ENCODE assay signal across 20 cellular contexts in the genomic region with DNA sequence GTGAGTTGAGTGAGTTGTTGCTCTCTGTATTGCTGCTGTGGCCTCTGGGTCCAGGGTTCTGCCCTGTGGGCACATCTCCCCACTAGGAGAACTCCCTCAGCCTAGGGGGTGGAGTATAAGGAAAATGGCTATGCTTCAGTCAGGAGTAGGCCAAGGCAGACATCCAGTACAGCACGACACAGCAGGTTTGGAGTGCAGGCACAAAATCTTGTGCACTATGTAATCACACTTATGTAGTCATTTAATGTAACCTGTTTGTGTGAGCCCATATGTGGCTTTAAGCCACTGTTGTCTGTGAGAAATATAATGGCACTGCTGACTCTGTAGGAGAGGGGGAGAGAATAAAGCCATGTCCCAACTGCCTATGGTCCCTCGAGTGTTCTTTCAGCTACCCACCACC.
DNase-seq lines count a peak whose midpoint lies in the region; ATAC-seq and TF ChIP-seq lines count a peak whose summit lies in the region.
"Had no signal": no experiment of that assay in that cellular context is flagged by ENCODE, and none has a peak within 500 bp of the region (broad histone marks: within the 10 kb centered on the region; RNA-seq: fewer than 3 reads in every experiment).

No MANE protein-coding gene starts in this region.

- H3K4me1 ChIP-seq in right lobe of liver, result no peaks in the 10 kb centered on the region
- H3K4me1 ChIP-seq: BE2C had no signal

- H3K9me3 ChIP-seq in right lobe of liver, result no peaks in the 10 kb centered on the region
- H3K9me3 ChIP-seq: BE2C had no signal

- H3K9me3 Mint-ChIP-seq in activated naive CD8-positive, alpha-beta T cell treated with anti-CD3 and anti-CD28 coated beads for 36 hours, result peaks cover 15% of the 10 kb centered on the region
- peaks cover 17% of the 10 kb centered on the region for H3K9me3 Mint-ChIP-seq in activated naive CD8-positive, alpha-beta T cell treated with anti-CD3 and anti-CD28 coated beads, Interleukin-2, amount 50 U/mL, for 24 hours
- H3K9me3 Mint-ChIP-seq in activated CD8-positive, alpha-beta T cell treated with anti-CD3 and anti-CD28 coated beads, Interleukin-2, amount 10 ng/mL, durations not matched to agents 7 days and 5 days (ENCODE audit: insufficient read depth), result peaks cover 16% of the 10 kb centered on the region
- peaks cover 8 to 11% of the 10 kb centered on the region in 2 donors for H3K9me3 Mint-ChIP-seq in stimulated activated naive B cell treated with anti-CD40 and anti-IgM and Interleukin-4, amounts not matched to agents 10 μg/mL and 1 μg/mL and 100 μg/mL, for 72 hours

- peaks cover 13% of the 10 kb centered on the region for H3K36me3 Mint-ChIP-seq in activated naive CD8-positive, alpha-beta T cell treated with anti-CD3 and anti-CD28 coated beads for 36 hours
- H3K36me3 Mint-ChIP-seq in activated naive CD8-positive, alpha-beta T cell treated with anti-CD3 and anti-CD28 coated beads, Interleukin-2, amount 50 U/mL, for 24 hours (ENCODE audit: low read depth), result peaks cover 4% of the 10 kb centered on the region
- peaks cover 19% of the 10 kb centered on the region for H3K36me3 Mint-ChIP-seq in activated CD8-positive, alpha-beta T cell treated with anti-CD3 and anti-CD28 coated beads, Interleukin-2, amount 10 ng/mL, durations not matched to agents 7 days and 5 days (ENCODE audit: low read depth)
- peaks cover 5 to 8% of the 10 kb centered on the region in 2 donors for H3K36me3 Mint-ChIP-seq in stimulated activated naive B cell treated with anti-CD40 and anti-IgM and Interleukin-4, amounts not matched to agents 10 μg/mL and 1 μg/mL and 100 μg/mL, for 72 hours

- no peaks in the 10 kb centered on the region for H3K36me3 ChIP-seq in right lobe of liver
- H3K36me3 ChIP-seq: BE2C had no signal

- TF ChIP-seq CTCF in right lobe of liver (IDR thresholded peaks at IDR 0.05), result no peak

- H3K27me3 Mint-ChIP-seq in activated naive CD8-positive, alpha-beta T cell treated with anti-CD3 and anti-CD28 coated beads for 36 hours, result no peaks in the 10 kb centered on the region
- no peaks in the 10 kb centered on the region for H3K27me3 Mint-ChIP-seq in activated naive CD8-positive, alpha-beta T cell treated with anti-CD3 and anti-CD28 coated beads, Interleukin-2, amount 50 U/mL, for 24 hours
- H3K27me3 Mint-ChIP-seq in activated CD8-positive, alpha-beta T cell treated with anti-CD3 and anti-CD28 coated beads, Interleukin-2, amount 10 ng/mL, durations not matched to agents 7 days and 5 days (ENCODE audit: low read depth), result no peaks in the 10 kb centered on the region
- H3K27me3 Mint-ChIP-seq in stimulated activated naive B cell treated with anti-CD40 and anti-IgM and Interleukin-4, amounts not matched to agents 10 μg/mL and 1 μg/mL and 100 μg/mL, for 72 hours, result no peaks in the 10 kb centered on the region
- H3K27me3 Mint-ChIP-seq: CD4-positive, CD25-positive, alpha-beta regulatory T cell had no signal

- H3K4me3 ChIP-seq in right lobe of liver, result no peak overlapping the region
- H3K4me3 ChIP-seq: PC-9 had no signal

- intact Hi-C loops in right lobe of liver (cut with DNase I), result no loop called here

- DNase-seq in NCI-H748 (lab: John Stamatoyannopoulos, UW; ENCODE audit: unreplicated experiment) (peak; percentile 1), NCI-H748 treated with DMSO at 0.1 percent for 48 hours (lab: John Stamatoyannopoulos, UW) (no peak), right lobe of liver (no peak)
- no peak for DNase-seq in activated naive CD8-positive, alpha-beta T cell treated with anti-CD3 and anti-CD28 coated beads for 36 hours
- DNase-seq in activated naive CD8-positive, alpha-beta T cell treated with anti-CD3 and anti-CD28 coated beads, Interleukin-2, amount 50 U/mL, for 24 hours, result no peak
- no peak for DNase-seq in activated CD8-positive, alpha-beta T cell treated with anti-CD3 and anti-CD28 coated beads, Interleukin-2, amount 10 ng/mL, durations not matched to agents 7 days and 5 days
- no peak for DNase-seq in stimulated activated naive B cell treated with anti-CD40 and anti-IgM and Interleukin-4, amounts not matched to agents 10 μg/mL and 1 μg/mL and 100 μg/mL, for 72 hours
- DNase-seq: 8988T, BE2C, Caco-2, DMS153, GOT3, NCI-H1694 treated with DMSO at 0.1 percent for 48 hours, NCI-H2107, NCI-H510A, PC-9, SIG-M5 had no signal

- POLR2A ChIA-PET in activated CD8-positive, alpha-beta T cell treated with anti-CD3 and anti-CD28 coated beads, Interleukin-2, amount 10 ng/mL, durations not matched to agents 7 days and 5 days (lab: Charles Lee), result no interaction called here

- H3K4me1 Mint-ChIP-seq in activated naive CD8-positive, alpha-beta T cell treated with anti-CD3 and anti-CD28 coated beads for 36 hours, result peaks cover 43% of the 10 kb centered on the region
- H3K4me1 Mint-ChIP-seq in activated naive CD8-positive, alpha-beta T cell treated with anti-CD3 and anti-CD28 coated beads, Interleukin-2, amount 50 U/mL, for 24 hours, result peaks cover 46% of the 10 kb centered on the region
- H3K4me1 Mint-ChIP-seq in activated CD8-positive, alpha-beta T cell treated with anti-CD3 and anti-CD28 coated beads, Interleukin-2, amount 10 ng/mL, durations not matched to agents 7 days and 5 days (ENCODE audit: low read depth), result peaks cover 21% of the 10 kb centered on the region
- H3K4me1 Mint-ChIP-seq in stimulated activated naive B cell treated with anti-CD40 and anti-IgM and Interleukin-4, amounts not matched to agents 10 μg/mL and 1 μg/mL and 100 μg/mL, for 72 hours, result peaks cover 16 to 22% of the 10 kb centered on the region in 2 donors

- H3K27ac Mint-ChIP-seq in activated naive CD8-positive, alpha-beta T cell treated with anti-CD3 and anti-CD28 coated beads for 36 hours, result peak overlapping the region; percentile 13
- no peak overlapping the region for H3K27ac Mint-ChIP-seq in activated naive CD8-positive, alpha-beta T cell treated with anti-CD3 and anti-CD28 coated beads, Interleukin-2, amount 50 U/mL, for 24 hours
- peak overlapping the region; percentile 47 for H3K27ac Mint-ChIP-seq in activated CD8-positive, alpha-beta T cell treated with anti-CD3 and anti-CD28 coated beads, Interleukin-2, amount 10 ng/mL, durations not matched to agents 7 days and 5 days
- peak overlapping the region; percentile 22 for H3K27ac Mint-ChIP-seq in stimulated activated naive B cell treated with anti-CD40 and anti-IgM and Interleukin-4, amounts not matched to agents 10 μg/mL and 1 μg/mL and 100 μg/mL, for 72 hours

- no peak overlapping the region for H3K4me3 Mint-ChIP-seq in activated naive CD8-positive, alpha-beta T cell treated with anti-CD3 and anti-CD28 coated beads for 36 hours
- H3K4me3 Mint-ChIP-seq in activated naive CD8-positive, alpha-beta T cell treated with anti-CD3 and anti-CD28 coated beads, Interleukin-2, amount 50 U/mL, for 24 hours, result no peak overlapping the region
- no peak overlapping the region for H3K4me3 Mint-ChIP-seq in activated CD8-positive, alpha-beta T cell treated with anti-CD3 and anti-CD28 coated beads, Interleukin-2, amount 10 ng/mL, durations not matched to agents 7 days and 5 days
- H3K4me3 Mint-ChIP-seq in stimulated activated naive B cell treated with anti-CD40 and anti-IgM and Interleukin-4, amounts not matched to agents 10 μg/mL and 1 μg/mL and 100 μg/mL, for 72 hours, result no peak overlapping the region

- 89% methylated on average over 2 of the region's 2 CpGs for WGBS in right lobe of liver (ENCODE audit: insufficient coverage, low coverage, low lambda C conversion rate, missing lambda C conversion rate)

- H3K27me3 ChIP-seq in right lobe of liver, result no peaks in the 10 kb centered on the region
- H3K27me3 ChIP-seq: BE2C had no signal

- ATAC-seq in activated naive CD8-positive, alpha-beta T cell treated with anti-CD3 and anti-CD28 coated beads, Interleukin-2, amount 50 U/mL, for 24 hours, result no peak
- ATAC-seq in activated CD8-positive, alpha-beta T cell treated with anti-CD3 and anti-CD28 coated beads, Interleukin-2, amount 10 ng/mL, durations not matched to agents 7 days and 5 days, result no peak
- no peak for ATAC-seq in stimulated activated naive B cell treated with anti-CD40 and anti-IgM and Interleukin-4, amounts not matched to agents 10 μg/mL and 1 μg/mL and 100 μg/mL, for 72 hours (replicated peaks)
- ATAC-seq in GM21825 (IDR thresholded peaks at IDR 0.05; ENCODE audit: unreplicated experiment) (no peak), right lobe of liver (no peak)

- H3K27ac ChIP-seq in right lobe of liver, result no peak overlapping the region
- H3K27ac ChIP-seq: PC-9, RWPE1 had no signal

- CTCF ChIA-PET in activated CD8-positive, alpha-beta T cell treated with anti-CD3 and anti-CD28 coated beads, Interleukin-2, amount 10 ng/mL, durations not matched to agents 7 days and 5 days (lab: Charles Lee), result no interaction called here

- no peak for TF ChIP-seq POLR2A in right lobe of liver (IDR thresholded peaks at IDR 0.05)
